15 cellular contexts compared by ENCODE assay signal in genomic region chr6:43671011-43671800, GRCh38. TPM values are rescaled to one million over a fixed set of nuclear protein-coding genes. Genes with fewer than 3 reads are reported as not detected.
DNase-seq lines count a peak whose midpoint lies in the region; ATAC-seq and TF ChIP-seq lines count a peak whose summit lies in the region.
"Had no signal": no experiment of that assay in that cellular context is flagged by ENCODE, and none has a peak within 500 bp of the region (broad histone marks: within the 10 kb centered on the region; RNA-seq: fewer than 3 reads in every experiment).

No MANE protein-coding gene starts in this region.

- no peaks in the 10 kb centered on the region for H3K9me3 ChIP-seq in CD4-positive, alpha-beta memory T cell (ENCODE audit: control insufficient read depth in 1 of 2, low read length in 2 of 2)
- H3K9me3 ChIP-seq in IMR-90 (ENCODE audit: control insufficient read depth, insufficient read depth, low read length) = no peaks in the 10 kb centered on the region
- no peaks in the 10 kb centered on the region for H3K9me3 ChIP-seq in adrenal gland (replicated peaks in 1 of 3)
- H3K9me3 ChIP-seq: BE2C, upper lobe of right lung had no signal

- intact Hi-C loops in CD4-positive, alpha-beta memory T cell (cut with micrococcal nuclease) = no loop called here
- intact Hi-C loops in IMR-90 (cut with micrococcal nuclease) (no loop called here), adrenal gland (cut with DNase I) (no loop called here)

- no peak overlapping the region for H2AK9ac ChIP-seq in IMR-90 (replicated peaks; ENCODE audit: low read depth, low read length, poor library complexity)

- H3K9me1 ChIP-seq in IMR-90 (ENCODE audit: insufficient read depth, low read length) = peaks cover 16% of the 10 kb centered on the region; the same call in 1 of the 2 replicates

- no peak for TF ChIP-seq RAD21 in IMR-90 (IDR thresholded peaks at IDR 0.05; ENCODE audit: low read length)

- H3K9me3 Mint-ChIP-seq in CD4-positive, alpha-beta memory T cell = no peaks in the 10 kb centered on the region
- no peaks in the 10 kb centered on the region for H3K9me3 Mint-ChIP-seq in nephron progenitor cell

- H3K27me3 Mint-ChIP-seq in CD4-positive, alpha-beta memory T cell = no peaks in the 10 kb centered on the region
- peaks cover 2% of the 10 kb centered on the region for H3K27me3 Mint-ChIP-seq in nephron progenitor cell (ENCODE audit: low read depth, poor library complexity)

- no peaks in the 10 kb centered on the region for H3K27me3 ChIP-seq in CD4-positive, alpha-beta memory T cell (ENCODE audit: insufficient read depth, low read length)
- H3K27me3 ChIP-seq in IMR-90 (ENCODE audit: control insufficient read depth, insufficient read depth, low read length) (no peaks in the 10 kb centered on the region), adrenal gland (no peaks in the 10 kb centered on the region)
- H3K27me3 ChIP-seq: BE2C, upper lobe of right lung had no signal

- peaks cover 11 to 19% (median 15%) of the 10 kb centered on the region in 4 donors for H3K4me1 Mint-ChIP-seq in CD4-positive, alpha-beta memory T cell
- H3K4me1 Mint-ChIP-seq in nephron progenitor cell = peaks cover 75% of the 10 kb centered on the region

- no peaks in the 10 kb centered on the region for H3K79me1 ChIP-seq in IMR-90 (ENCODE audit: low read depth in 1 of 2, low read length in 2 of 2)

- H2BK5ac ChIP-seq in IMR-90 (ENCODE audit: low read depth, low read length, poor library complexity, severe bottlenecking) = no peak overlapping the region

- peaks cover 39% of the 10 kb centered on the region for H3K36me3 ChIP-seq in CD4-positive, alpha-beta memory T cell (ENCODE audit: insufficient read depth, low read length)
- peaks cover 42% of the 10 kb centered on the region for H3K36me3 ChIP-seq in IMR-90 (ENCODE audit: control insufficient read depth, insufficient read depth, low read length)
- peaks cover 0 to 47% of the 10 kb centered on the region in 2 donors for H3K36me3 ChIP-seq in adrenal gland (replicated peaks in 1 of 2)

- H3K36me3 Mint-ChIP-seq in CD4-positive, alpha-beta memory T cell = peaks cover 14 to 56% of the 10 kb centered on the region in 2 donors
- H3K36me3 Mint-ChIP-seq in nephron progenitor cell (ENCODE audit: low read depth) = peaks cover 34% of the 10 kb centered on the region

- no peak overlapping the region for H3K23ac ChIP-seq in IMR-90 (ENCODE audit: low read depth, low read length)

- no peak overlapping the region for H3K4me2 ChIP-seq in IMR-90 (ENCODE audit: low read depth, low read length)

- no peak overlapping the region for H2BK120ac ChIP-seq in IMR-90 (ENCODE audit: low read depth, low read length)

- H2BK20ac ChIP-seq in IMR-90 (ENCODE audit: low read depth, low read length) = no peak overlapping the region

- CTCF ChIA-PET in CD4-positive, alpha-beta memory T cell (lab: Charles Lee; ENCODE audit: partially characterized antibody) = interaction anchor here (1.0 to 6.9 kb wide), 6 partner anchors 7 to 410 kb away, joined by 3 to 79 read pairs (median 7); partner anchors contain the start of genes GTPBP2, MRPS18A and VEGFA
- CTCF ChIA-PET in IMR-90 (lab: Yijun Ruan, JAX) = no interaction called here

- TF ChIP-seq POLR2A in IMR-90 (IDR thresholded peaks at IDR 0.05; ENCODE audit: low read depth, low read length) (no peak), adrenal gland (IDR thresholded peaks at IDR 0.05) (no peak)

- peak overlapping the region in 4 of 7 donors; percentile 25 to 77 (median 58) for H3K27ac Mint-ChIP-seq in CD4-positive, alpha-beta memory T cell
- H3K27ac Mint-ChIP-seq in nephron progenitor cell = peak overlapping the region; percentile 94

- H3K18ac ChIP-seq in IMR-90 (ENCODE audit: low read depth, low read length) = no peak overlapping the region

- no peak overlapping the region for H3K56ac ChIP-seq in IMR-90 (ENCODE audit: extremely low read depth, insufficient read depth, low read length)

- H4K20me1 ChIP-seq in IMR-90 (ENCODE audit: insufficient read depth, low read length) = no peaks in the 10 kb centered on the region; the same call in 1 of the 2 replicates

- dilution Hi-C loops in IMR-90 (cut with HindIII; ENCODE audit: low sequenced_read_pairs, unreplicated experiment) = no loop called here

- no peak overlapping the region for H2AK5ac ChIP-seq in IMR-90 (ENCODE audit: low read depth, low read length)

- ATAC-seq in IMR-90 (ENCODE audit: low read depth) (no peak), GM18873 (IDR thresholded peaks at IDR 0.05; ENCODE audit: low FRiP score, unreplicated experiment) (no peak)
- ATAC-seq: upper lobe of right lung had no signal

- WGBS in IMR-90 (ENCODE audit: extremely low coverage in 2 of 2, insufficient read length in 1 of 2), 2 experiments = 100% methylated on average over 1 of the region's 8 CpGs; no CpG with 5 or more reads in 1 of the 2 experiments
- 87 to 94% (median 90%) methylated on average over 5 to 8 of the region's 8 CpGs for WGBS in adrenal gland, 4 donors

- H2BK15ac ChIP-seq in IMR-90 (ENCODE audit: low read depth, low read length) = no peak overlapping the region

- peaks cover 26% of the 10 kb centered on the region for H3K4me1 ChIP-seq in CD4-positive, alpha-beta memory T cell (ENCODE audit: insufficient read depth, low read length)
- H3K4me1 ChIP-seq in IMR-90 (ENCODE audit: control insufficient read depth, insufficient read depth, low read length) (peaks cover 17% of the 10 kb centered on the region), adrenal gland (replicated peaks in 1 of 2) (peaks cover 31 to 52% of the 10 kb centered on the region in 2 donors)

- H3K4me3 Mint-ChIP-seq in CD4-positive, alpha-beta memory T cell = no peak overlapping the region
- H3K4me3 Mint-ChIP-seq in nephron progenitor cell = no peak overlapping the region

- POLR2A ChIA-PET in CD4-positive, alpha-beta memory T cell (lab: Charles Lee; ENCODE audit: partially characterized antibody) = interaction anchor here (1.0 kb wide), 1 partner anchor 18 kb away, joined by 3 read pairs; no protein-coding TSS in a partner anchor
- POLR2A ChIA-PET in IMR-90 (lab: Charles Lee; ENCODE audit: unreplicated experiment) = no interaction called here

- TF ChIP-seq CTCF in IMR-90 (conservative IDR thresholded peaks at IDR 0.05; ENCODE audit: low read depth, low read length) = no peak
- TF ChIP-seq CTCF in adrenal gland (IDR thresholded peaks at IDR 0.05) = no peak
- TF ChIP-seq CTCF in nephron progenitor cell (IDR thresholded peaks at IDR 0.05) = no peak

- no TSS peak for BruUV-seq in IMR-90 (replicated peaks; lab: Mats Ljungman, UMichigan)

- H4K8ac ChIP-seq in IMR-90 (ENCODE audit: low read depth in 2 of 2, low read length in 2 of 2) = no peak overlapping the region

- H3K14ac ChIP-seq in IMR-90 (replicated peaks; ENCODE audit: low read depth, low read length) = no peak overlapping the region

- no peak overlapping the region for H4K91ac ChIP-seq in IMR-90 (ENCODE audit: insufficient read depth, low read depth, low read length)

- no peak for DNase-seq in CD4-positive, alpha-beta memory T cell
- DNase-seq in IMR-90 = peak; percentile 20
- DNase-seq in adrenal gland = peak in 3 of 7 donors; percentile 20 to 37 (median 29)
- DNase-seq in nephron progenitor cell = no peak
- DNase-seq in activated gamma-delta T cell treated with Interleukin-2 at 50 U/mL for 16 hours = no peak
- DNase-seq in NK-92 (lab: John Stamatoyannopoulos, UW; ENCODE audit: unreplicated experiment) = no peak
- DNase-seq: activated CD4-positive, alpha-beta T cell treated with anti-CD3 and anti-CD28 coated beads, Interleukin-2, amount 50 U/mL, for 1 hour; activated effector memory CD4-positive, alpha-beta T cell treated with Interleukin-2 at 50 U/mL for 16 hours; BE2C; mesenchymal stem cell; NCI-H1930; NCI-H69; stimulated activated CD8-positive, alpha-beta memory T cell treated with anti-CD3 and anti-CD28 coated beads, Interleukin-4, amount 100 ng/mL, for 48 hours; upper lobe of right lung had no signal

- in situ Hi-C loops in IMR-90 (cut with MboI; ENCODE audit: low sequenced_read_pairs) = no loop called here

- H2AFZ ChIP-seq in IMR-90 (replicated peaks; ENCODE audit: low read length, poor library complexity) = no peak overlapping the region

- no peak overlapping the region for H3K27ac ChIP-seq in CD4-positive, alpha-beta memory T cell (ENCODE audit: low read depth, low read length)
- H3K27ac ChIP-seq in IMR-90 (ENCODE audit: insufficient read depth, low read length) (no peak overlapping the region), adrenal gland (peak overlapping the region in 3 of 5 donors; percentile 75 to 83 (median 77))

- H3K4ac ChIP-seq in IMR-90 (ENCODE audit: low read depth, low read length) = no peak overlapping the region

- no peak overlapping the region for H4K5ac ChIP-seq in IMR-90 (ENCODE audit: low read depth, low read length)

- H3K9ac ChIP-seq in IMR-90 (ENCODE audit: low read depth, low read length) = no peak overlapping the region

- H3K4me3 ChIP-seq in CD4-positive, alpha-beta memory T cell (ENCODE audit: low read length in 2 of 2) = no peak overlapping the region
- H3K4me3 ChIP-seq in IMR-90 (ENCODE audit: insufficient read depth, low read depth, low read length) (no peak overlapping the region), adrenal gland (no peak overlapping the region)
- H3K4me3 ChIP-seq: upper lobe of right lung had no signal

RNA-seq across cellular contexts. Expression of gene MRPS18A, which starts 16.4 kb away (rescaled TPM):
- 10 to 100 TPM; 31.3 to 32.4 TPM for total RNA-seq in CD4-positive, alpha-beta memory T cell
- polyA plus RNA-seq in CD4-positive, alpha-beta memory T cell = 10 to 100 TPM; 62.6 to 86.1 TPM
- total RNA-seq in IMR-90 (2012; rRNA removed) (43.0 and 47.0 TPM in 2 replicates), adrenal gland (10 to 100 TPM; 47.8 to 64.8 (median 52.0) TPM)
- polyA plus RNA-seq in IMR-90 (2012; rRNA removed) (56.6 and 56.8 TPM in 2 replicates), adrenal gland (10 to 100 TPM; 24.8 to 75.1 (median 33.1) TPM)
- 53.5 and 60.4 TPM in 2 replicates for polyA plus RNA-seq in IMR-90 (2012; cell fraction: cytosol; rRNA removed)
- polyA plus RNA-seq in IMR-90 (2012; cell fraction: nucleus; rRNA removed; ENCODE audit: low replicate concordance) = 24.4 and 30.5 TPM in 2 replicates

RNA-seq across cellular contexts. Expression of gene RSPH9, which starts 26.4 kb away (rescaled TPM):
- total RNA-seq in CD4-positive, alpha-beta memory T cell = not detected
- 1 to 10 TPM in 1 of 2 donors, under 1 TPM in 1; 0.71 to 1.3 TPM for polyA plus RNA-seq in CD4-positive, alpha-beta memory T cell
- total RNA-seq in IMR-90 (2012; rRNA removed) (under 0.01 and 0.18 TPM in 2 replicates), adrenal gland (under 1 TPM in 6 of 8 donors, not detected in 2; 0.20 to 0.69 (median 0.35) TPM)
- polyA plus RNA-seq in IMR-90 (2012; rRNA removed) (0.21 and 0.24 TPM in 2 replicates), adrenal gland (under 1 TPM; 0.22 to 0.72 (median 0.71) TPM)
- 0.34 and 0.38 TPM in 2 replicates for polyA plus RNA-seq in IMR-90 (2012; cell fraction: cytosol; rRNA removed)
- polyA plus RNA-seq in IMR-90 (2012; cell fraction: nucleus; rRNA removed; ENCODE audit: low replicate concordance) = 0.14 and 0.24 TPM in 2 replicates

RNA-seq across cellular contexts. Expression of gene MAD2L1BP, which starts 35.6 kb away (rescaled TPM):
- 10 to 100 TPM; 31.7 to 33.0 TPM for total RNA-seq in CD4-positive, alpha-beta memory T cell
- polyA plus RNA-seq in CD4-positive, alpha-beta memory T cell = 10 to 100 TPM; 23.6 to 25.1 TPM
- 28.1 and 31.1 TPM in 2 replicates for total RNA-seq in IMR-90 (2012; rRNA removed)
- polyA plus RNA-seq in IMR-90 (2012; rRNA removed) = 40.4 and 50.2 TPM in 2 replicates
- polyA plus RNA-seq in IMR-90 (2012; cell fraction: cytosol; rRNA removed) = 20.9 and 32.3 TPM in 2 replicates
- 22.5 and 23.5 TPM in 2 replicates for polyA plus RNA-seq in IMR-90 (2012; cell fraction: nucleus; rRNA removed; ENCODE audit: low replicate concordance)
- total RNA-seq in adrenal gland = 100 to 1,000 TPM in 1 of 8 donors, 10 to 100 TPM in 7; 16.1 to 112 (median 28.9) TPM
- 10 to 100 TPM; 15.2 to 26.2 (median 18.2) TPM for polyA plus RNA-seq in adrenal gland

RNA-seq across cellular contexts. Expression of gene GTPBP2, which starts 42.1 kb away (rescaled TPM):
- 10 to 100 TPM; 82.3 to 85.0 TPM for total RNA-seq in CD4-positive, alpha-beta memory T cell
- 1 to 10 TPM in 1 of 2 donors, under 1 TPM in 1; 0.83 to 3.7 TPM for polyA plus RNA-seq in CD4-positive, alpha-beta memory T cell
- total RNA-seq in IMR-90 (2012; rRNA removed) (34.2 and 38.4 TPM in 2 replicates), adrenal gland (10 to 100 TPM; 16.5 to 59.3 (median 39.8) TPM)
- polyA plus RNA-seq in IMR-90 (2012; rRNA removed) (79.7 and 86.6 TPM in 2 replicates), adrenal gland (10 to 100 TPM; 26.9 to 73.5 (median 65.1) TPM)
- polyA plus RNA-seq in IMR-90 (2012; cell fraction: cytosol; rRNA removed) = 30.1 and 40.2 TPM in 2 replicates
- polyA plus RNA-seq in IMR-90 (2012; cell fraction: nucleus; rRNA removed; ENCODE audit: low replicate concordance) = 470 and 640 TPM in 2 replicates

Comparison
In these comparisons a context has a peak if more than half of its experiments do, and no peak if none do; other contexts are left out.
1. H3K27ac ChIP-seq: peak in adrenal gland (3 of 5); none in CD4-positive, alpha-beta memory T cell (single experiment) and IMR-90 (single experiment).